Comparison of ENCODE assay signal across 14 cellular contexts in the genomic region with DNA sequence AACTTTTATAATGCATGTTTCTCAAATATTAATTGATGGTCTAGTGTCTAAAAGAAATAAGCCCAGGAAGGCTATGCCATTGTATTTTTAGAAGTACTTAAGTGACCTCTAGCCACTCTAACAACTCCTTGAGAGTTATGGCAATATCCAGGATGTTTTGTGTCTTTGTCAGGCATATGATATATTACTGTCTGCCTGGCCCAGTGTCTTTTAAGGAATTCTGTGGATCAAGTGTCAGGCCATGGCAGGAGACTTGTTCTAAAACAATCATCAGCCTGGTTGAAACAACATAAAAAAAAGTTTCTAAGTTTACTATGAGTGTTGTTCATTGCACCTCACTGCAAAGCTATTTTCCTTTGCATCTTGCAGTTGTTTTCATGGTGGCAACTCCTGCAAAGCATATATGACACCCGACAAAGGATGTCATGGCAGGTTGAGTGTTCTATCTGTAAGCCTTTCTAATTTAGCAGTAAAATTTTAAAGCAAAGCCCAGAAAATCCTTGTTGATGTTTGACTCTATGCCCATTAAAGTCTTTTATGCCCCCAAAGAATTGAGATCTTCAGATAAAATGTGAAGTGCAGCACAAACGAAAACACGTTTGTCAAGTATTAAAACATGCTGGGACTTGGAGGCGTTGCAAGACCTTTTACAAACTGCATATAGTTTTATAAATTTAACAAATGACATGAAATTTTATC.
DNase-seq lines count a peak whose midpoint lies in the region; ATAC-seq, FAIRE-seq and TF ChIP-seq lines count a peak whose summit lies in the region.
"Had no signal": no experiment of that assay in that cellular context is flagged by ENCODE, and none has a peak within 500 bp of the region (broad histone marks: within the 10 kb centered on the region; RNA-seq: fewer than 3 reads in every experiment).

No MANE protein-coding gene starts in this region.

- H3K27ac Mint-ChIP-seq in mesothelial cell of epicardium (peak overlapping the region; percentile 89), natural killer cell (peak overlapping the region in 1 of 2 donors; percentile 89)
- H3K27ac Mint-ChIP-seq: T-helper 1 cell treated with Interleukin-12 subunit alpha and Interleukin-12 subunit beta and Interleukin-4 antibody, amounts not matched to agents 30 μg/mL and 1 μg/mL, for 36 hours had no signal

- H3K4me1 Mint-ChIP-seq in mesothelial cell of epicardium: peaks cover 42% of the 10 kb centered on the region
- H3K4me1 Mint-ChIP-seq in natural killer cell: peaks cover 46 to 48% of the 10 kb centered on the region in 2 donors

- H3K27ac ChIP-seq in ascending aorta: peak overlapping the region; percentile 76 to 81
- H3K27ac ChIP-seq in thoracic aorta: peak overlapping the region; percentile 35 to 73

- peaks cover 0 to 40% of the 10 kb centered on the region in 2 donors for H3K4me1 ChIP-seq in ascending aorta
- H3K4me1 ChIP-seq in thoracic aorta (ENCODE audit: control insufficient read depth in 1 of 2, low read depth in 2 of 2): peaks cover 26 to 55% of the 10 kb centered on the region in 2 donors

- no peaks in the 10 kb centered on the region for H3K27me3 ChIP-seq in ascending aorta
- H3K27me3 ChIP-seq in thoracic aorta (replicated peaks; ENCODE audit: insufficient read depth): no peaks in the 10 kb centered on the region

- intact Hi-C loops in ascending aorta (cut with DNase I) (loop anchor here (5.0 kb wide), 2 partner anchors 60 to 80 kb away; no protein-coding TSS in a partner anchor), natural killer cell (cut with micrococcal nuclease) (loop anchor here (5.0 kb wide), 1 partner anchor 85 kb away; no protein-coding TSS in a partner anchor)

- no peaks in the 10 kb centered on the region for H3K36me3 Mint-ChIP-seq in mesothelial cell of epicardium
- H3K36me3 Mint-ChIP-seq in natural killer cell: no peaks in the 10 kb centered on the region

- FAIRE-seq in HTR-8/SVneo (lab: Jason Lieb, UNC): no peak
- FAIRE-seq: GM19239 had no signal

- DNase-seq in HTR-8/SVneo (ENCODE audit: insufficient read length, low spot score) (peak; percentile 38), ascending aorta (ENCODE audit: low spot score in 2 of 2) (no peak), mesothelial cell of epicardium (ENCODE audit: low spot score in 2 of 2, unreplicated experiment in 2 of 2) (no peak), thoracic aorta (ENCODE audit: low spot score) (no peak), natural killer cell (no peak)
- DNase-seq: activated naive CD4-positive, alpha-beta T cell treated with anti-CD3 and anti-CD28 coated beads, Interleukin-2, amount 50 U/mL, for 16 hours; foreskin melanocyte; NCI-H2107; NCI-H82 had no signal

- no peak for TF ChIP-seq CTCF in ascending aorta (IDR thresholded peaks at IDR 0.05)
- no peak for TF ChIP-seq CTCF in mesothelial cell of epicardium (IDR thresholded peaks at IDR 0.05; ENCODE audit: unreplicated experiment)
- no peak for TF ChIP-seq CTCF in thoracic aorta (IDR thresholded peaks at IDR 0.05)
- TF ChIP-seq CTCF in natural killer cell (IDR thresholded peaks at IDR 0.05): no peak

- ATAC-seq in thoracic aorta (ENCODE audit: insufficient number of reproducible peaks, low FRiP score, low read depth) (no peak), natural killer cell (no peak), GM18511 (IDR thresholded peaks at IDR 0.05; ENCODE audit: unreplicated experiment) (no peak), GM18873 (IDR thresholded peaks at IDR 0.05; ENCODE audit: low FRiP score, unreplicated experiment) (no peak)
- ATAC-seq: activated CD4-positive, CD25-positive, alpha-beta regulatory T cell treated with anti-CD3 and anti-CD28 coated beads, Interleukin-2, amount 50 U/mL, for 24 hours had no signal

- H3K4me3 Mint-ChIP-seq in mesothelial cell of epicardium (no peak overlapping the region), natural killer cell (no peak overlapping the region)
- H3K4me3 Mint-ChIP-seq: T-helper 1 cell treated with Interleukin-12 subunit alpha and Interleukin-12 subunit beta and Interleukin-4 antibody, amounts not matched to agents 30 μg/mL and 1 μg/mL, for 36 hours had no signal

- H3K4me3 ChIP-seq in ascending aorta (peak overlapping the region; percentile 12 to 17), thoracic aorta (no peak overlapping the region)

- H3K36me3 ChIP-seq in ascending aorta (no peaks in the 10 kb centered on the region), thoracic aorta (no peaks in the 10 kb centered on the region)

- H3K9me3 ChIP-seq in ascending aorta (no peaks in the 10 kb centered on the region), thoracic aorta (no peaks in the 10 kb centered on the region)

- peaks cover 5% of the 10 kb centered on the region for H3K27me3 Mint-ChIP-seq in mesothelial cell of epicardium (ENCODE audit: low read depth)
- H3K27me3 Mint-ChIP-seq in natural killer cell (ENCODE audit: low read depth in 2 of 2): no peaks in the 10 kb centered on the region

- H3K9me3 Mint-ChIP-seq in mesothelial cell of epicardium (no peaks in the 10 kb centered on the region), natural killer cell (no peaks in the 10 kb centered on the region)
